ENCODE assay signal across 8 cellular contexts in genomic region chr12:66861157-66861750, GRCh38.
DNase-seq lines count a peak whose midpoint lies in the region; ATAC-seq and TF ChIP-seq lines count a peak whose summit lies in the region.

No MANE protein-coding gene starts in this region.

- no peaks in the 10 kb centered on the region for H3K36me3 ChIP-seq in GM06990 (ENCODE audit: control insufficient read depth, insufficient read depth, low read length)
- no peaks in the 10 kb centered on the region for H3K36me3 ChIP-seq in lung (ENCODE audit: control insufficient read depth in 2 of 2, insufficient read depth in 2 of 2, low read length in 2 of 2)

- H3K27me3 ChIP-seq in GM06990 (replicated peaks; ENCODE audit: control insufficient read depth, insufficient read depth, low read length): no peaks in the 10 kb centered on the region; the same call in 1 of the 2 replicates
- H3K27me3 ChIP-seq in lung (ENCODE audit: control insufficient read depth, insufficient read depth): no peaks in the 10 kb centered on the region

- ATAC-seq in HG02610 (IDR thresholded peaks at IDR 0.05; ENCODE audit: unreplicated experiment) (peak; percentile 53), lung (ENCODE audit: insufficient read depth, low FRiP score) (no peak), GM21526 (IDR thresholded peaks at IDR 0.05; ENCODE audit: low FRiP score, unreplicated experiment) (no peak)

- DNase-seq in GM06990 (ENCODE audit: extremely low read depth, insufficient read length): peak; percentile 6
- DNase-seq in NCI-H2107 treated with DMSO at 0.1 percent for 48 hours (lab: John Stamatoyannopoulos, UW; ENCODE audit: unreplicated experiment): peak; percentile 68
- peak; percentile 74 for DNase-seq in activated CD4-positive, alpha-beta T cell treated with anti-CD3 and anti-CD28 coated beads for 48 hours
- peak; percentile 67 for DNase-seq in dedifferentiated amniotic fluid mesenchymal stem cell (ENCODE audit: extremely low spot score)
- DNase-seq in lung (ENCODE audit: low spot score): peak; percentile 48
- DNase-seq in stimulated activated CD8-positive, alpha-beta memory T cell treated with anti-CD3 and anti-CD28 coated beads, Interleukin-12 subunit alpha, Interleukin-12 subunit beta, amount 100 ng/mL, for 24 hours (ENCODE audit: extremely low read depth): peak; percentile 21

- H3K4me3 ChIP-seq in GM06990 (replicated peaks; ENCODE audit: low read depth, low read length) (no peak overlapping the region), lung (no peak overlapping the region)

- no peak overlapping the region for H3K27ac ChIP-seq in lung (ENCODE audit: low read depth in 1 of 2, low read length in 1 of 2)

- WGBS in lung, 2 donors: 29 to 34% methylated on average over 3 of the region's 3 CpGs

- no peaks in the 10 kb centered on the region for H3K9me3 ChIP-seq in lung (ENCODE audit: control insufficient read depth in 2 of 2, insufficient read depth in 1 of 2, low read length in 1 of 2)

- H3K4me1 ChIP-seq in lung (ENCODE audit: control insufficient read depth in 2 of 2, insufficient read depth in 2 of 2, low read length in 2 of 2): no peaks in the 10 kb centered on the region

- TF ChIP-seq CTCF in GM06990 (IDR thresholded peaks at IDR 0.05; ENCODE audit: insufficient read depth, low read length, poor library complexity, severe bottlenecking) (peak; percentile 91), lung (IDR thresholded peaks at IDR 0.05; ENCODE audit: control extremely low read depth, extremely low read depth) (peak; percentile 70)

Comparison
In these comparisons a context has a peak if more than half of its experiments do, and no peak if none do; other contexts are left out.
1. DNase-seq: peak in every context shown above with its lines; median percentile 74 in activated CD4-positive, alpha-beta T cell treated with anti-CD3 and anti-CD28 coated beads for 48 hours; 68 in NCI-H2107 treated with DMSO at 0.1 percent for 48 hours; 67 in dedifferentiated amniotic fluid mesenchymal stem cell; 48 in lung; 21 in stimulated activated CD8-positive, alpha-beta memory T cell treated with anti-CD3 and anti-CD28 coated beads, Interleukin-12 subunit alpha, Interleukin-12 subunit beta, amount 100 ng/mL, for 24 hours; 6 in GM06990.